2 cellular contexts compared by ENCODE assay signal in the genomic region with DNA sequence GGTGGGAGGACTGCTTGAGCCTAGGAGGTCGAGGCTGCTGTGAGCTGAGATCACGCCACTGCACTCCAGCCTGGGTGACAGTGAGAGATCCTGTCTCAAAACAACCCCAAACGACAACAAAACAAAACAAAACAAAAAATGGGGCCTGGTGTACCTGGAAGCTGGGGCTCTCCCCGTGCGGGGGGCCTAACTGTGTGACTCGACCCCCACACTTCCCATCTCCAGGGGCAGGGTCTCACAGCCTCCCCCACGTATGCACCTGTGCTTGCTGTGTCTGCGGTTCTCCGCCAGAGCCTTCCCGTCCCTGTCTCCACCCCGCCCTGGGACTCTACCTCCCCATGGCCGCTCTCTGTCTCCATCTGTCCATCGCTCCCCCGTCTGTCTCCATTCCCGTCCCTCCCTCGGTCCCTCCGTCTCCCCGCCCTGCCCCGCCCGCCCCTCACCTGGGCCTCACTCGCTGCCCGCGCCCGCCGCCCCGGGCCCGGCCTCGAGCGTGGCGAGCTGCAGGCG.
TF ChIP-seq lines count a peak whose summit lies in the region.

No MANE protein-coding gene starts in this region.

TF ChIP-seq in liver, 16 proteins besides CTCF, POLR2A, EP300 and RAD21:
- TF ChIP-seq HNF4G (IDR thresholded peaks at IDR 0.05) (no peak), NR2F2 (IDR thresholded peaks at IDR 0.05) (no peak), EGR1 (IDR thresholded peaks at IDR 0.05; ENCODE audit: low read depth in 2 of 2) (no peak), GABPA (IDR thresholded peaks at IDR 0.05 in 1 of 2, conservative IDR thresholded peaks at IDR 0.05 in 1 of 2) (no peak), FOXA1 (IDR thresholded peaks at IDR 0.05) (no peak), HNF4A (conservative IDR thresholded peaks at IDR 0.05) (no peak)
- TF ChIP-seq, protein P1, sequence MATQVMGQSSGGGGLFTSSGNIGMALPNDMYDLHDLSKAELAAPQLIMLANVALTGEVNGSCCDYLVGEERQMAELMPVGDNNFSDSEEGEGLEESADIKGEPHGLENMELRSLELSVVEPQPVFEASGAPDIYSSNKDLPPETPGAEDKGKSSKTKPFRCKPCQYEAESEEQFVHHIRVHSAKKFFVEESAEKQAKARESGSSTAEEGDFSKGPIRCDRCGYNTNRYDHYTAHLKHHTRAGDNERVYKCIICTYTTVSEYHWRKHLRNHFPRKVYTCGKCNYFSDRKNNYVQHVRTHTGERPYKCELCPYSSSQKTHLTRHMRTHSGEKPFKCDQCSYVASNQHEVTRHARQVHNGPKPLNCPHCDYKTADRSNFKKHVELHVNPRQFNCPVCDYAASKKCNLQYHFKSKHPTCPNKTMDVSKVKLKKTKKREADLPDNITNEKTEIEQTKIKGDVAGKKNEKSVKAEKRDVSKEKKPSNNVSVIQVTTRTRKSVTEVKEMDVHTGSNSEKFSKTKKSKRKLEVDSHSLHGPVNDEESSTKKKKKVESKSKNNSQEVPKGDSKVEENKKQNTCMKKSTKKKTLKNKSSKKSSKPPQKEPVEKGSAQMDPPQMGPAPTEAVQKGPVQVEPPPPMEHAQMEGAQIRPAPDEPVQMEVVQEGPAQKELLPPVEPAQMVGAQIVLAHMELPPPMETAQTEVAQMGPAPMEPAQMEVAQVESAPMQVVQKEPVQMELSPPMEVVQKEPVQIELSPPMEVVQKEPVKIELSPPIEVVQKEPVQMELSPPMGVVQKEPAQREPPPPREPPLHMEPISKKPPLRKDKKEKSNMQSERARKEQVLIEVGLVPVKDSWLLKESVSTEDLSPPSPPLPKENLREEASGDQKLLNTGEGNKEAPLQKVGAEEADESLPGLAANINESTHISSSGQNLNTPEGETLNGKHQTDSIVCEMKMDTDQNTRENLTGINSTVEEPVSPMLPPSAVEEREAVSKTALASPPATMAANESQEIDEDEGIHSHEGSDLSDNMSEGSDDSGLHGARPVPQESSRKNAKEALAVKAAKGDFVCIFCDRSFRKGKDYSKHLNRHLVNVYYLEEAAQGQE (IDR thresholded peaks at IDR 0.05), result no peak
- TF ChIP-seq, protein P2, sequence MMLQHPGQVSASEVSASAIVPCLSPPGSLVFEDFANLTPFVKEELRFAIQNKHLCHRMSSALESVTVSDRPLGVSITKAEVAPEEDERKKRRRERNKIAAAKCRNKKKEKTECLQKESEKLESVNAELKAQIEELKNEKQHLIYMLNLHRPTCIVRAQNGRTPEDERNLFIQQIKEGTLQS (IDR thresholded peaks at IDR 0.05), result no peak

TF ChIP-seq in HepG2, 621 proteins besides CTCF, POLR2A, EP300 and RAD21:
- TF ChIP-seq ZNF343 (CRISPR knock-in tag; IDR thresholded peaks at IDR 0.05) (no peak), FOXP1 (IDR thresholded peaks at IDR 0.05) (no peak), FOXP1 (CRISPR knock-in tag; IDR thresholded peaks at IDR 0.05) (no peak), ZNF556 (CRISPR knock-in tag; IDR thresholded peaks at IDR 0.05; ENCODE audit: borderline replicate concordance) (no peak), FOXK2 (IDR thresholded peaks at IDR 0.05) (no peak), ZNF724P (CRISPR knock-in tag; IDR thresholded peaks at IDR 0.05; ENCODE audit: borderline replicate concordance) (no peak)
